Comparison of ENCODE assay signal across 21 cellular contexts in genomic region chr11:128133501-128133900, GRCh38.
DNase-seq lines count a peak whose midpoint lies in the region; ATAC-seq and TF ChIP-seq lines count a peak whose summit lies in the region.
"Had no signal": no experiment of that assay in that cellular context is flagged by ENCODE, and none has a peak within 500 bp of the region (broad histone marks: within the 10 kb centered on the region; RNA-seq: fewer than 3 reads in every experiment).

No MANE protein-coding gene starts in this region.

- no peaks in the 10 kb centered on the region for H3K36me3 Mint-ChIP-seq in Calu3 (ENCODE audit: insufficient read depth, unreplicated experiment)
- H3K36me3 Mint-ChIP-seq: naive thymus-derived CD8-positive, alpha-beta T cell had no signal

- H2BK15ac ChIP-seq in mesendoderm (replicated peaks; ENCODE audit: low read depth), result no peak overlapping the region

- peak overlapping the region in 1 of 2 donors; percentile 32 for H3K27ac ChIP-seq in right atrium auricular region
- H3K27ac ChIP-seq in mesendoderm (ENCODE audit: low read depth, low read length), result no peak overlapping the region
- H3K27ac ChIP-seq in smooth muscle cell (ENCODE audit: low read depth), result no peak overlapping the region
- H3K27ac ChIP-seq: adrenal gland, epithelial cell of prostate, foreskin keratinocyte had no signal

- no TSS peak for BruUV-seq in Calu3 (replicated peaks; lab: Mats Ljungman, UMichigan)

- no peak overlapping the region for H3K4me3 Mint-ChIP-seq in Calu3 (ENCODE audit: low read depth, unreplicated experiment)
- H3K4me3 Mint-ChIP-seq: activated CD8-positive, alpha-beta T cell treated with anti-CD3 and anti-CD28 coated beads for 36 hours; B cell; HFFc6; naive thymus-derived CD8-positive, alpha-beta T cell had no signal

- H4K5ac ChIP-seq in mesendoderm (ENCODE audit: low read length), result no peak overlapping the region

- no peaks in the 10 kb centered on the region for H4K20me1 ChIP-seq in smooth muscle cell (ENCODE audit: low read depth)

- no peak overlapping the region for H3K4ac ChIP-seq in mesendoderm (ENCODE audit: low read depth, low read length)

- H4K8ac ChIP-seq in mesendoderm (ENCODE audit: low read depth, low read length), result no peak overlapping the region

- no peaks in the 10 kb centered on the region for H3K79me2 ChIP-seq in mesendoderm (ENCODE audit: control insufficient read depth, insufficient read depth, low read length)
- no peaks in the 10 kb centered on the region for H3K79me2 ChIP-seq in smooth muscle cell (ENCODE audit: low read depth)

- intact Hi-C loops in Right ventricle myocardium superior (cut with DNase I), result no loop called here
- intact Hi-C loops in Calu3 (cut with micrococcal nuclease; ENCODE audit: unreplicated experiment), result no loop called here

- no peak overlapping the region for H2BK120ac ChIP-seq in mesendoderm (ENCODE audit: low read depth, low read length)

- no peak overlapping the region for H3K9ac ChIP-seq in mesendoderm (ENCODE audit: low read length)
- no peak overlapping the region for H3K9ac ChIP-seq in smooth muscle cell (ENCODE audit: low read depth)

- no CpG with 5 or more reads among the region's 3 CpGs for WGBS in mesendoderm (ENCODE audit: extremely low coverage, insufficient coverage, low lambda C conversion rate)
- WGBS in smooth muscle cell (ENCODE audit: low lambda C conversion rate), result 40% methylated on average over 3 of the region's 3 CpGs

- H3K36me3 ChIP-seq in right atrium auricular region (no peaks in the 10 kb centered on the region), mesendoderm (ENCODE audit: control insufficient read depth, insufficient read depth, low read length) (no peaks in the 10 kb centered on the region), smooth muscle cell (ENCODE audit: low read depth) (no peaks in the 10 kb centered on the region)
- H3K36me3 ChIP-seq: adrenal gland had no signal

- H3K4me1 ChIP-seq in right atrium auricular region (peaks cover 0 to 20% of the 10 kb centered on the region in 2 donors), mesendoderm (ENCODE audit: control insufficient read depth, low read depth, low read length) (no peaks in the 10 kb centered on the region), smooth muscle cell (ENCODE audit: low read depth) (peaks cover 26% of the 10 kb centered on the region)
- H3K4me1 ChIP-seq: adrenal gland, foreskin keratinocyte had no signal

- no peaks in the 10 kb centered on the region for H3K9me3 Mint-ChIP-seq in Calu3 (ENCODE audit: low read depth, unreplicated experiment)
- H3K9me3 Mint-ChIP-seq: activated CD8-positive, alpha-beta T cell treated with anti-CD3 and anti-CD28 coated beads for 36 hours; HFFc6; naive thymus-derived CD8-positive, alpha-beta T cell had no signal

- CTCF ChIA-PET in Calu3 (lab: Charles Lee), result no interaction called here

- H3K23ac ChIP-seq in mesendoderm (ENCODE audit: low read length), result no peak overlapping the region

- no peak overlapping the region for H2BK5ac ChIP-seq in mesendoderm (ENCODE audit: low read length)

- peaks cover 17% of the 10 kb centered on the region for H3K4me1 Mint-ChIP-seq in Calu3 (ENCODE audit: low read depth, unreplicated experiment)
- H3K4me1 Mint-ChIP-seq: B cell had no signal

- H3K27ac Mint-ChIP-seq in Calu3 (ENCODE audit: unreplicated experiment), result no peak overlapping the region
- H3K27ac Mint-ChIP-seq: activated CD8-positive, alpha-beta T cell treated with anti-CD3 and anti-CD28 coated beads for 36 hours; B cell; HFFc6; naive thymus-derived CD8-positive, alpha-beta T cell had no signal

- H2AK5ac ChIP-seq in mesendoderm (ENCODE audit: low read length), result no peak overlapping the region

- no peak overlapping the region for H3K4me2 ChIP-seq in mesendoderm (ENCODE audit: low read length)
- no peak overlapping the region for H3K4me2 ChIP-seq in smooth muscle cell

- no peaks in the 10 kb centered on the region for H3F3A ChIP-seq in smooth muscle cell (ENCODE audit: low read depth)

- H3K27me3 Mint-ChIP-seq in Calu3 (ENCODE audit: unreplicated experiment), result no peaks in the 10 kb centered on the region
- H3K27me3 Mint-ChIP-seq: activated CD8-positive, alpha-beta T cell treated with anti-CD3 and anti-CD28 coated beads for 36 hours; naive thymus-derived CD8-positive, alpha-beta T cell had no signal

- H3K27me3 ChIP-seq in right atrium auricular region (no peaks in the 10 kb centered on the region), mesendoderm (ENCODE audit: insufficient read depth, low read length, poor library complexity) (no peaks in the 10 kb centered on the region), smooth muscle cell (ENCODE audit: low read depth) (no peaks in the 10 kb centered on the region)
- H3K27me3 ChIP-seq: adrenal gland had no signal

- H3K9me3 ChIP-seq in right atrium auricular region, result no peaks in the 10 kb centered on the region
- H3K9me3 ChIP-seq in smooth muscle cell (replicated peaks; ENCODE audit: low read depth), result no peaks in the 10 kb centered on the region
- H3K9me3 ChIP-seq: adrenal gland had no signal

- H3K18ac ChIP-seq in mesendoderm (ENCODE audit: low read length), result no peak overlapping the region

- DNase-seq in Right ventricle myocardium superior (no peak), right atrium auricular region (ENCODE audit: low spot score) (no peak), astrocyte of the hippocampus (ENCODE audit: low read depth, low spot score) (peak; percentile 73), mesendoderm (peak; percentile 56), smooth muscle cell (lab: John Stamatoyannopoulos, UW; ENCODE audit: unreplicated experiment) (no peak), COLO829 (ENCODE audit: low spot score) (no peak), Calu3 (no peak)
- DNase-seq: activated CD8-positive, alpha-beta T cell treated with anti-CD3 and anti-CD28 coated beads for 36 hours; adrenal gland; DND-41; foreskin keratinocyte; HFFc6; naive thymus-derived CD8-positive, alpha-beta T cell; NCI-H1417 treated with DMSO at 0.1 percent for 48 hours; NCI-H524; posterior cingulate gyrus; RPMI8226 had no signal

- H3K56ac ChIP-seq in mesendoderm (ENCODE audit: low read length), result no peak overlapping the region

- peak overlapping the region; percentile 77 for H2AFZ ChIP-seq in smooth muscle cell (ENCODE audit: low read depth)

- H3K4me3 ChIP-seq in right atrium auricular region (no peak overlapping the region), mesendoderm (ENCODE audit: low read length) (no peak overlapping the region), smooth muscle cell (no peak overlapping the region)
- H3K4me3 ChIP-seq: adrenal gland had no signal

- H3K79me1 ChIP-seq in mesendoderm (ENCODE audit: low read length), result no peaks in the 10 kb centered on the region

- ATAC-seq in Right ventricle myocardium superior (ENCODE audit: poor library complexity), result peak; percentile 52
- ATAC-seq in HG03571 (IDR thresholded peaks at IDR 0.05; ENCODE audit: unreplicated experiment), result no peak
- ATAC-seq: activated CD4-positive, CD25-positive, alpha-beta regulatory T cell treated with anti-CD3 and anti-CD28 coated beads, Interleukin-2, amount 50 U/mL, for 24 hours; activated CD8-positive, alpha-beta T cell treated with anti-CD3 and anti-CD28 coated beads for 36 hours; foreskin keratinocyte; naive thymus-derived CD8-positive, alpha-beta T cell had no signal

- peak in 1 of 2 donors; percentile 35 for TF ChIP-seq CTCF in right atrium auricular region (IDR thresholded peaks at IDR 0.05)
- no peak for TF ChIP-seq CTCF in smooth muscle cell (IDR thresholded peaks at IDR 0.05; ENCODE audit: borderline replicate concordance, insufficient read depth, poor library complexity, severe bottlenecking)
- TF ChIP-seq CTCF in Calu3 (IDR thresholded peaks at IDR 0.05; ENCODE audit: unreplicated experiment), result no peak

Comparison
In these comparisons a context has a peak if more than half of its experiments do, and no peak if none do; other contexts are left out.
1. DNase-seq: peak in astrocyte of the hippocampus (single experiment) and mesendoderm (single experiment); none in Right ventricle myocardium superior (single experiment), right atrium auricular region (single experiment), smooth muscle cell (single experiment), COLO829 (single experiment) and Calu3 (single experiment).